9 cellular contexts compared by ENCODE assay signal in genomic region chr7:27141591-27142561, GRCh38. TPM values are rescaled to one million over a fixed set of nuclear protein-coding genes. Genes with fewer than 3 reads are reported as not detected.
A peak's percentile ranks its signal among the peaks of the same experiment; 100 is the strongest.
DNase-seq lines count a peak whose midpoint lies in the region; ATAC-seq lines count a peak whose summit lies in the region.
"Had no signal": no experiment of that assay in that cellular context is flagged by ENCODE, and none has a peak within 500 bp of the region (broad histone marks: within the 10 kb centered on the region; RNA-seq: fewer than 3 reads in every experiment).

No MANE protein-coding gene starts in this region.

- no peak for ATAC-seq in sciatic nerve
- ATAC-seq in HG02938 (IDR thresholded peaks at IDR 0.05; ENCODE audit: unreplicated experiment), result no peak
- ATAC-seq in HG03354 (IDR thresholded peaks at IDR 0.05; ENCODE audit: poor library complexity, severe bottlenecking, unreplicated experiment), result no peak
- no peak for ATAC-seq in GM19395 (IDR thresholded peaks at IDR 0.05; ENCODE audit: unreplicated experiment)
- ATAC-seq in GM21381 (IDR thresholded peaks at IDR 0.05; ENCODE audit: unreplicated experiment), result no peak

- DNase-seq in H7, result peak; percentile 82
- peak; percentile 73 for DNase-seq in islet precursor cell
- DNase-seq in sciatic nerve (ENCODE audit: low spot score), result peak; percentile 55
- DNase-seq: GDM1 had no signal

- intact Hi-C loops in sciatic nerve (cut with DNase I), result no loop called here

- peaks cover 99% of the 10 kb centered on the region for H3K27me3 ChIP-seq in H7 (ENCODE audit: control insufficient read depth, insufficient read depth, low read length)

- no peaks in the 10 kb centered on the region for H3K36me3 ChIP-seq in H7 (replicated peaks; ENCODE audit: control insufficient read depth, insufficient read depth, low read length)

- peak overlapping the region; percentile 32 for H3K27ac ChIP-seq in adipose tissue (ENCODE audit: low read depth, low read length)

- H3K4me3 ChIP-seq in H7 (ENCODE audit: insufficient read depth, low read depth, low read length), result no peak overlapping the region

- 19 to 51% (median 43%) methylated on average over 40 of the region's 40 CpGs for WGBS in adipose tissue, 3 donors

RNA-seq across cellular contexts. Expression of gene HOXA5, which starts 1.6 kb away (rescaled TPM):
- total RNA-seq in H7 (2014; rRNA removed; shearing (Covaris generic)), result not detected in 2 replicates
- polyA plus RNA-seq in adipose tissue, result 10 to 100 TPM in 2 of 3 donors, 1 to 10 TPM in 1; 3.1 to 29.6 (median 11.8) TPM
- 20.1 TPM for total RNA-seq in sciatic nerve

RNA-seq across cellular contexts. Expression of gene HOXA6, which starts 5.7 kb away (rescaled TPM):
- not detected in 2 replicates for total RNA-seq in H7 (2014; rRNA removed; shearing (Covaris generic))
- 1 to 10 TPM in 2 of 3 donors, under 1 TPM in 1; 0.39 to 3.6 (median 1.5) TPM for polyA plus RNA-seq in adipose tissue
- total RNA-seq in sciatic nerve, result 15.8 TPM

RNA-seq across cellular contexts. Expression of gene HOXA3, which starts 10.5 kb away (rescaled TPM):
- not detected in 2 replicates for total RNA-seq in H7 (2014; rRNA removed; shearing (Covaris generic))
- 1 to 10 TPM in 2 of 3 donors, under 1 TPM in 1; 0.86 to 7.4 (median 4.6) TPM for polyA plus RNA-seq in adipose tissue
- 20.9 TPM for total RNA-seq in sciatic nerve

RNA-seq across cellular contexts. Expression of gene HOXA4, which starts 11.3 kb away (rescaled TPM):
- not detected in 2 replicates for total RNA-seq in H7 (2014; rRNA removed; shearing (Covaris generic))
- polyA plus RNA-seq in adipose tissue, result 10 to 100 TPM in 1 of 3 donors, 1 to 10 TPM in 2; 1.2 to 19.8 (median 4.9) TPM
- 10.0 TPM for total RNA-seq in sciatic nerve

RNA-seq across cellular contexts. Expression of gene HOXA7, which starts 14.6 kb away (rescaled TPM):
- total RNA-seq in H7 (2014; rRNA removed; shearing (Covaris generic)), result not detected in 2 replicates
- polyA plus RNA-seq in adipose tissue, result 10 to 100 TPM in 1 of 3 donors, 1 to 10 TPM in 2; 1.3 to 10.8 (median 5.2) TPM
- 6.2 TPM for total RNA-seq in sciatic nerve

Comparison
In these comparisons a context has a peak if more than half of its experiments do, and no peak if none do; other contexts are left out.
1. RNA of gene HOXA5, which starts 1.6 kb away (total RNA-seq): 20.1 TPM in sciatic nerve (single experiment); not detected in H7; every median in the first group is over 10 times any median in the second.
2. RNA of gene HOXA6, which starts 5.7 kb away (total RNA-seq): 15.8 TPM in sciatic nerve (single experiment); not detected in H7; every median in the first group is over 10 times any median in the second.
3. RNA of gene HOXA3, which starts 10.5 kb away (total RNA-seq): 20.9 TPM in sciatic nerve (single experiment); not detected in H7; every median in the first group is over 10 times any median in the second.
4. Peak in every context shown above with its lines, with median percentiles within 50 percentile points of each other: DNase-seq.